ENCODE assay signal across 15 cellular contexts in genomic region chr2:105410554-105410953, GRCh38. TPM values are rescaled to one million over a fixed set of nuclear protein-coding genes. Genes with fewer than 3 reads are reported as not detected.
A peak's percentile ranks its signal among the peaks of the same experiment; 100 is the strongest.
DNase-seq lines count a peak whose midpoint lies in the region; ATAC-seq, FAIRE-seq and TF ChIP-seq lines count a peak whose summit lies in the region.
"Had no signal": no experiment of that assay in that cellular context is flagged by ENCODE, and none has a peak within 500 bp of the region (broad histone marks: within the 10 kb centered on the region; RNA-seq: fewer than 3 reads in every experiment).

No MANE protein-coding gene starts in this region.

- peaks cover 3% of the 10 kb centered on the region in 2 experiments; a peak in 3 of 5 replicates for H3K4me1 ChIP-seq in K562 (replicated peaks in 1 of 2; ENCODE audit: control insufficient read depth in 2 of 2, insufficient read depth in 2 of 2, low read length in 2 of 2)
- H3K4me1 ChIP-seq: spleen had no signal

- no peaks in the 10 kb centered on the region for H3K36me3 ChIP-seq in K562 (ENCODE audit: control insufficient read depth, insufficient read depth, low read length)
- H3K36me3 ChIP-seq: adrenal gland, spleen had no signal

- no peak for ATAC-seq in K562
- ATAC-seq in HG02973 (IDR thresholded peaks at IDR 0.05; ENCODE audit: unreplicated experiment), result no peak

- FAIRE-seq in K562 (lab: Jason Lieb, UNC), result no peak
- FAIRE-seq: TTC549 had no signal

- peaks cover 0 to 5% of the 10 kb centered on the region in 2 experiments; a peak in 1 of 5 replicates for H3K27me3 ChIP-seq in K562 (ENCODE audit: control insufficient read depth in 2 of 2, insufficient read depth in 2 of 2, low read length in 2 of 2)
- H3K27me3 ChIP-seq: adrenal gland had no signal

- no peaks in the 10 kb centered on the region for H4K20me1 ChIP-seq in K562 (replicated peaks; ENCODE audit: control insufficient read depth, insufficient read depth, low read length)

- intact Hi-C loops in K562 (cut with micrococcal nuclease), result no loop called here

- in situ Hi-C loops in K562 (cut with MboI), result no loop called here

- 21% methylated on average over 4 of the region's 4 CpGs for WGBS in K562 (ENCODE audit: insufficient coverage, low coverage, missing lambda C conversion rate)

- no TSS peak for BruUV-seq in K562 (replicated peaks; lab: Mats Ljungman, UMichigan)

- H2AFZ ChIP-seq in K562 (ENCODE audit: low read depth, low read length), result 0 out of 2 replicates have a peak overlapping the region, but pooled peaks have one; percentile 16

- CTCF ChIA-PET in K562 (lab: Yijun Ruan, JAX; ENCODE audit: low intra/inter-chr PET ratio), result no interaction called here

- no peak overlapping the region for H3K9ac ChIP-seq in K562 (ENCODE audit: insufficient read depth in 1 of 2, low read depth in 2 of 2, low read length in 2 of 2)

- POLR2A ChIA-PET in K562 (lab: Yijun Ruan, JAX), result interaction anchor here (1.2 to 1.3 kb wide), 2 partner anchors 12 to 13 kb away, joined by 3 read pairs; partner anchors contain the start of gene FHL2

- DNase-seq in HPDE6-E6E7 (ENCODE audit: extremely low spot score), result peak; percentile 45
- DNase-seq in K562 (ENCODE audit: extremely low read depth in 1 of 4, low spot score in 3 of 4), result no peak
- DNase-seq in glomerular visceral epithelial cell (ENCODE audit: extremely low spot score), result peak; percentile 76
- DNase-seq in renal cortical epithelial cell (ENCODE audit: low read depth), result peak; percentile 57
- no peak for DNase-seq in foreskin melanocyte
- no peak for DNase-seq in activated T-cell treated with anti-CD3 and anti-CD28 coated beads, Interleukin-2, amount 50 U/mL, for 48 hours
- no peak for DNase-seq in NCI-H1417 (lab: John Stamatoyannopoulos, UW)
- DNase-seq: activated CD4-positive, alpha-beta T cell treated with anti-CD3 and anti-CD28 coated beads, Interleukin-2, amount 50 U/mL, for 4 hours; effector CD4-positive, alpha-beta T cell; NCI-H2081 treated with DMSO at 0.1 percent for 48 hours; nephron progenitor cell; spleen had no signal

- no peak overlapping the region for H3K27ac ChIP-seq in K562 (ENCODE audit: extremely low read depth, low read depth, low read length)
- H3K27ac ChIP-seq: spleen had no signal

- no peak overlapping the region for H3K4me3 ChIP-seq in K562
- H3K4me3 ChIP-seq: adrenal gland, spleen had no signal

- TF ChIP-seq RAD21 in K562 (CRISPR knock-in tag; conservative IDR thresholded peaks at IDR 0.05 in 1 of 2, IDR thresholded peaks at IDR 0.05 in 1 of 2), result no peak

- no peak for TF ChIP-seq CTCF in K562 (IDR thresholded peaks at IDR 0.05 in 2 of 3, conservative IDR thresholded peaks at IDR 0.05 in 1 of 3; ENCODE audit: insufficient read depth in 2 of 3, low read depth in 1 of 3, low read length in 3 of 3)

- no peak for TF ChIP-seq EP300 in K562 (IDR thresholded peaks at IDR 0.05; ENCODE audit: low read length)

- no peak for TF ChIP-seq POLR2A in K562 (conservative IDR thresholded peaks at IDR 0.05)

- no peaks in the 10 kb centered on the region for H3K9me3 ChIP-seq in K562 (replicated peaks; ENCODE audit: control insufficient read depth, insufficient read depth, low read depth, low read length)
- H3K9me3 ChIP-seq: adrenal gland, spleen had no signal

- no peaks in the 10 kb centered on the region for H3K79me2 ChIP-seq in K562 (ENCODE audit: control insufficient read depth, insufficient read depth, low read length)

- no peaks in the 10 kb centered on the region for H3K9me1 ChIP-seq in K562 (ENCODE audit: control insufficient read depth, insufficient read depth, low read length)

- H3K4me2 ChIP-seq in K562 (ENCODE audit: insufficient read depth, low read length), result no peak overlapping the region

TF ChIP-seq in K562, 482 proteins besides CTCF, POLR2A, EP300 and RAD21 (continues in another document):
- TF ChIP-seq ZNF280A (IDR thresholded peaks at IDR 0.05; ENCODE audit: low read depth, partially characterized antibody) (no peak), ZC3H11A (IDR thresholded peaks at IDR 0.05; ENCODE audit: low read depth, low read length) (no peak), ZNF518B (CRISPR knock-in tag; IDR thresholded peaks at IDR 0.05) (no peak), ETS1 (conservative IDR thresholded peaks at IDR 0.05; ENCODE audit: control insufficient read depth, low read depth, low read length) (no peak), TAF7 (tag; IDR thresholded peaks at IDR 0.05) (no peak), SMARCE1 (IDR thresholded peaks at IDR 0.05) (no peak), ZBTB9 (CRISPR knock-in tag; IDR thresholded peaks at IDR 0.05) (no peak), NR4A1 (CRISPR knock-in tag; IDR thresholded peaks at IDR 0.05) (no peak), NR4A1 (tag; IDR thresholded peaks at IDR 0.05) (no peak), HMG20B (CRISPR knock-in tag; IDR thresholded peaks at IDR 0.05) (no peak)

RNA-seq across cellular contexts. Expression of gene FHL2, which starts 11.7 kb away (rescaled TPM):
- 11.6 and 14.9 TPM in 2 replicates for total RNA-seq in K562 (2011; cell fraction: chromatin; rRNA removed; ENCODE audit: low replicate concordance)
- 8.7 and 15.1 TPM in 2 replicates for total RNA-seq in K562 (2011; cell fraction: nucleolus; rRNA removed)
- total RNA-seq in K562 (2011; cell fraction: nucleoplasm; rRNA removed), result 14.7 and 16.9 TPM in 2 replicates
- total RNA-seq in K562 (2014; rRNA removed) (24.9 and 30.4 TPM in 2 replicates), K562 (2014; rRNA removed; fragmentation: Illumina TruSeq; extraction: Trizol) (20.4 and 23.9 TPM in 2 replicates), K562 (2015; rRNA removed; fragmentation: Illumina TruSeq; extraction: Trizol) (13.9 and 14.4 TPM in 2 replicates), K562 (2021) (31.4 and 33.6 TPM in 2 replicates), renal cortical epithelial cell (143 and 751 TPM in 2 replicates)
- polyA plus RNA-seq in K562 (2011; rRNA removed) (7.5 and 24.2 TPM in 2 replicates), K562 (2014; fragmentation: Illumina TruSeq; extraction: Trizol) (31.3 and 33.1 TPM in 2 replicates), K562 (2014; fragmentation: Nextera tagmentation; extraction: Ambion mirVana) (10 to 100 TPM; 13.7 to 16.6 TPM), K562 (2014; rRNA removed) (32.5 and 34.5 TPM in 2 replicates)
- polyA plus RNA-seq in K562 (2011; cell fraction: cytosol; rRNA removed), result 10.0 and 28.0 TPM in 2 replicates
- 3.5 and 10.2 TPM in 2 replicates for polyA plus RNA-seq in K562 (2011; cell fraction: nucleus; rRNA removed)
- polyA plus RNA-seq in K562 (2012), result 28.9 and 53.6 TPM in 2 replicates
- 9.1 and 18.7 TPM in 2 replicates for polyA minus RNA-seq in K562 (2011; rRNA and poly(A)+ RNA removed)
- 5.1 and 5.5 TPM in 2 replicates for polyA minus RNA-seq in K562 (2011; cell fraction: cytosol; rRNA and poly(A)+ RNA removed)
- 1.9 and 10.8 TPM in 2 replicates for polyA minus RNA-seq in K562 (2011; cell fraction: nucleus; rRNA and poly(A)+ RNA removed)

Comparison
In these comparisons a context has a peak if more than half of its experiments do, and no peak if none do; other contexts are left out.
1. DNase-seq: peak in HPDE6-E6E7 (single experiment), glomerular visceral epithelial cell (single experiment) and renal cortical epithelial cell (single experiment); none in K562 (0 of 4), foreskin melanocyte (single experiment), activated T-cell treated with anti-CD3 and anti-CD28 coated beads, Interleukin-2, amount 50 U/mL, for 48 hours (0 of 2) and NCI-H1417 (0 of 3).